ENCODE assay signal across 8 cellular contexts in genomic region chr5:149552038-149552494, GRCh38. TPM values are rescaled to one million over a fixed set of nuclear protein-coding genes. Genes with fewer than 3 reads are reported as not detected.
DNase-seq lines count a peak whose midpoint lies in the region; ATAC-seq, FAIRE-seq and TF ChIP-seq lines count a peak whose summit lies in the region.

No MANE protein-coding gene starts in this region.

- intact Hi-C loops in activated B cell treated with CpG ODN at 0.5 μM for 24 hours (cut with micrococcal nuclease): loop anchor here (5.0 kb wide), 1 partner anchor 1745 kb away; no protein-coding TSS in a partner anchor

- H3K36me3 ChIP-seq in GM23338 (ENCODE audit: insufficient read depth): peaks cover 7% of the 10 kb centered on the region; the same call in 1 of the 2 replicates
- H3K36me3 ChIP-seq in gastroesophageal sphincter: peaks cover 0 to 17% of the 10 kb centered on the region in 2 donors
- peaks cover 37% of the 10 kb centered on the region for H3K36me3 ChIP-seq in skeletal muscle satellite cell (ENCODE audit: insufficient read depth, low read length)

- H4K20me1 ChIP-seq in GM23338 (replicated peaks; ENCODE audit: insufficient read depth): peaks cover 13% of the 10 kb centered on the region

- peak overlapping the region; percentile 100 for H3K9ac ChIP-seq in skeletal muscle satellite cell (ENCODE audit: low read depth, low read length)

- H3K27ac Mint-ChIP-seq in GM23338 (peak overlapping the region; percentile 98), activated B cell treated with CpG ODN at 0.5 μM for 24 hours (peak overlapping the region; percentile 96)

- peaks cover 37% of the 10 kb centered on the region for H3K36me3 Mint-ChIP-seq in GM23338 (ENCODE audit: low read depth)
- peaks cover 40% of the 10 kb centered on the region for H3K36me3 Mint-ChIP-seq in activated B cell treated with CpG ODN at 0.5 μM for 24 hours (ENCODE audit: low read depth)

- POLR2A ChIA-PET in activated B cell treated with CpG ODN at 0.5 μM for 24 hours (lab: Charles Lee): interaction anchor here (0.9 to 3.5 kb wide), 10 partner anchors 9 to 1207 kb away, joined by 3 to 29 read pairs (median 6); partner anchors contain the start of genes ARHGEF37, DCTN4, GRPEL2 and HMGXB3

- ATAC-seq in GM23338 (no peak), activated B cell treated with CpG ODN at 0.5 μM for 24 hours (ENCODE audit: low read depth) (no peak), gastroesophageal sphincter (no peak)

- H3K4me3 Mint-ChIP-seq in GM23338 (peak overlapping the region; percentile 97), activated B cell treated with CpG ODN at 0.5 μM for 24 hours (peak overlapping the region; percentile 92)

- no peaks in the 10 kb centered on the region for H3K9me3 ChIP-seq in gastroesophageal sphincter
- H3K9me3 ChIP-seq in skeletal muscle satellite cell (replicated peaks; ENCODE audit: low read length): no peaks in the 10 kb centered on the region

- TF ChIP-seq POLR2A in gastroesophageal sphincter (IDR thresholded peaks at IDR 0.05) (no peak), H54 (IDR thresholded peaks at IDR 0.05; ENCODE audit: low read depth, low read length) (no peak)

- H3K27ac ChIP-seq in GM23338 (ENCODE audit: low read depth) (peak overlapping the region; percentile 91), gastroesophageal sphincter (peak overlapping the region; percentile 76 to 99 (median 94))

- H3K4me1 Mint-ChIP-seq in GM23338: peaks cover 21% of the 10 kb centered on the region
- peaks cover 29% of the 10 kb centered on the region for H3K4me1 Mint-ChIP-seq in activated B cell treated with CpG ODN at 0.5 μM for 24 hours

- no peaks in the 10 kb centered on the region for H3K9me2 ChIP-seq in GM23338 (ENCODE audit: insufficient read depth)

- WGBS in gastroesophageal sphincter (ENCODE audit: low coverage in 1 of 2), 2 donors: 31 to 33% methylated on average over 5 to 6 of the region's 6 CpGs

- H3K27me3 Mint-ChIP-seq in GM23338 (ENCODE audit: insufficient read depth, low read depth, poor library complexity) (peaks cover 7% of the 10 kb centered on the region), activated B cell treated with CpG ODN at 0.5 μM for 24 hours (no peaks in the 10 kb centered on the region)

- no peak overlapping the region for H2AFZ ChIP-seq in GM23338

- CTCF ChIA-PET in activated B cell treated with CpG ODN at 0.5 μM for 24 hours (lab: Charles Lee): interaction anchor here (1.0 to 1.6 kb wide), 2 partner anchors 11 to 112 kb away, joined by 3 to 4 read pairs; no protein-coding TSS in a partner anchor

- H3K4me2 ChIP-seq in GM23338 (peak overlapping the region; percentile 71), skeletal muscle satellite cell (ENCODE audit: low read length) (peak overlapping the region; percentile 93)

- FAIRE-seq in H54 (lab: Jason Lieb, UNC): no peak

- H3K4me3 ChIP-seq in GM23338 (peak overlapping the region; percentile 96), gastroesophageal sphincter (peak overlapping the region; percentile 37 to 72), skeletal muscle satellite cell (ENCODE audit: low read length) (peak overlapping the region; percentile 97)

- peaks cover 3% of the 10 kb centered on the region; the same call in 1 of the 3 replicates for H3K9me3 Mint-ChIP-seq in GM23338
- no peaks in the 10 kb centered on the region for H3K9me3 Mint-ChIP-seq in activated B cell treated with CpG ODN at 0.5 μM for 24 hours

- TF ChIP-seq CTCF in GM23338 (conservative IDR thresholded peaks at IDR 0.05; ENCODE audit: low read depth in 2 of 2) (no peak), activated B cell treated with CpG ODN at 0.5 μM for 24 hours (IDR thresholded peaks at IDR 0.05) (no peak), gastroesophageal sphincter (IDR thresholded peaks at IDR 0.05) (peak in 1 of 4 experiments; percentile 11)

- DNase-seq in GM23338 (ENCODE audit: low spot score) (no peak), activated B cell treated with CpG ODN at 0.5 μM for 24 hours (no peak), activated gamma-delta T cell treated with Interleukin-2 at 50 U/mL for 16 hours (no peak), H54 (ENCODE audit: insufficient read length, low spot score) (no peak), GM19238 (ENCODE audit: insufficient read length, low spot score) (no peak)
- no peak for DNase-seq in activated effector memory CD4-positive, alpha-beta T cell treated with Interleukin-2 at 50 U/mL for 16 hours

- H3K79me2 ChIP-seq in GM23338 (replicated peaks; ENCODE audit: insufficient read depth): peaks cover 39% of the 10 kb centered on the region

- no peak for TF ChIP-seq EP300 in gastroesophageal sphincter (IDR thresholded peaks at IDR 0.05)

- H3K27me3 ChIP-seq in GM23338 (ENCODE audit: insufficient read depth) (no peaks in the 10 kb centered on the region), gastroesophageal sphincter (no peaks in the 10 kb centered on the region), skeletal muscle satellite cell (ENCODE audit: control insufficient read depth, insufficient read depth, low read length) (no peaks in the 10 kb centered on the region)

- 0 out of 2 replicates have a peak, but pooled peaks cover 5% of the 10 kb centered on the region for H3F3A ChIP-seq in GM23338 (replicated peaks; ENCODE audit: low read depth)

- H3K4me1 ChIP-seq in GM23338 (ENCODE audit: insufficient read depth): peaks cover 21% of the 10 kb centered on the region
- H3K4me1 ChIP-seq in gastroesophageal sphincter: peaks cover 0 to 36% (median 7%) of the 10 kb centered on the region in 3 donors
- H3K4me1 ChIP-seq in skeletal muscle satellite cell (ENCODE audit: control insufficient read depth, insufficient read depth, low read length): peaks cover 18% of the 10 kb centered on the region

TF ChIP-seq in GM23338, 12 proteins besides CTCF, POLR2A, EP300 and RAD21 (continues in another document):
- TF ChIP-seq ZNF114 (CRISPR knock-in tag; IDR thresholded peaks at IDR 0.05) (no peak), STAT1 (IDR thresholded peaks at IDR 0.05; ENCODE audit: unreplicated experiment) (no peak)

RNA-seq across cellular contexts. Expression of gene CSNK1A1, which starts 0.8 kb away (rescaled TPM):
- total RNA-seq in GM23338 (2014; rRNA removed; shearing (Covaris generic)): 233 and 235 TPM in 2 replicates
- 110 and 114 TPM in 2 replicates for polyA plus RNA-seq in GM23338 (2016; fragmentation: Nextera tagmentation; extraction: Ambion mirVana)
- total RNA-seq in activated B cell treated with CpG ODN at 0.5 μM for 24 hours: 120 and 133 TPM in 2 replicates
- total RNA-seq in gastroesophageal sphincter: 100 to 1,000 TPM; 264 to 414 (median 344) TPM
- 270 and 292 TPM in 2 replicates for total RNA-seq in skeletal muscle satellite cell (2012; rRNA removed)

RNA-seq across cellular contexts. Expression of gene ARHGEF37, which starts 29.2 kb away (rescaled TPM):
- 0.12 and 0.14 TPM in 2 replicates for total RNA-seq in GM23338 (2014; rRNA removed; shearing (Covaris generic))
- polyA plus RNA-seq in GM23338 (2016; fragmentation: Nextera tagmentation; extraction: Ambion mirVana): 0.78 and 0.79 TPM in 2 replicates
- total RNA-seq in activated B cell treated with CpG ODN at 0.5 μM for 24 hours (0.88 and 1.1 TPM in 2 replicates), gastroesophageal sphincter (10 to 100 TPM; 13.5 to 30.6 (median 20.1) TPM)
- 0.25 and 0.44 TPM in 2 replicates for total RNA-seq in skeletal muscle satellite cell (2012; rRNA removed)
